ENCODE assay signal across 11 cellular contexts in the genomic region with DNA sequence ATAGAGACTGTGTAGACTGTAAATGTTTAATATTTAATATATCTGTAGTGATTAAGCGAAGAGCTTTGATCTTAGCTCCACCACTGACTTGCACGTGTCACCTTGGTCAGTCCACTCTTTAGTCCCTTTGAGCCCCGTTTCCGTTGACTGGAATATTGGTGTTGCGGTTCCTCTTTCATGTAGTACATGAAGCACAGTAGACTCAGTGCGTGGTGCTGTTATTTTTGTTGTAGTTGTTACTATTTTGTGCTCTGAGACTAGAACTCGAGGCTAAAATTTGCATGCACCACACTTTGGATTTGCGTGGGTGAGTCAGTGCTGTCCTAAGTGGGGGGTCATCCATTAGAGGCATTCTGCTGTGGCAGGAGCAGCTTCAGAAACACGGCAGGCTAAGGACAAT.
DNase-seq lines count a peak whose midpoint lies in the region; ATAC-seq and TF ChIP-seq lines count a peak whose summit lies in the region.
"Had no signal": no experiment of that assay in that cellular context is flagged by ENCODE, and none has a peak within 500 bp of the region (broad histone marks: within the 10 kb centered on the region; RNA-seq: fewer than 3 reads in every experiment).

No MANE protein-coding gene starts in this region.

- TF ChIP-seq POLR2A in GM18505 (IDR thresholded peaks at IDR 0.05; ENCODE audit: borderline replicate concordance, extremely low read depth, insufficient read depth, insufficient read length): peak; percentile 45

- peak; percentile 58 for ATAC-seq in GM18505 (IDR thresholded peaks at IDR 0.05; ENCODE audit: unreplicated experiment)
- peak; percentile 56 for ATAC-seq in GM21381 (IDR thresholded peaks at IDR 0.05; ENCODE audit: unreplicated experiment)
- ATAC-seq in HG03064 (IDR thresholded peaks at IDR 0.05; ENCODE audit: low read depth, unreplicated experiment): peak; percentile 43

- H3K27ac ChIP-seq in OCI-LY3 (ENCODE audit: low read length): no peak overlapping the region
- H3K27ac ChIP-seq: left ventricle myocardium inferior had no signal

- no peak overlapping the region for H3K4me3 ChIP-seq in OCI-LY3 (ENCODE audit: low read length)
- H3K4me3 ChIP-seq: left ventricle myocardium inferior had no signal

- H3K4me2 ChIP-seq in OCI-LY3 (ENCODE audit: low read length): peak overlapping the region; percentile 87

- no peaks in the 10 kb centered on the region for H3K27me3 ChIP-seq in OCI-LY3 (ENCODE audit: low read depth, low read length)

- H3K4me1 ChIP-seq in OCI-LY3 (ENCODE audit: low read length): peaks cover 73% of the 10 kb centered on the region

- DNase-seq in NK-92 treated with Interleukin-12 subunit alpha and Interleukin-12 subunit beta, amount 100 ng/mL, for 24 hours (lab: John Stamatoyannopoulos, UW): no peak
- DNase-seq in putamen (ENCODE audit: low spot score): no peak
- DNase-seq in stimulated activated naive CD4-positive, alpha-beta T cell (lab: John Stamatoyannopoulos, UW): no peak
- DNase-seq in SKM-1 treated with dmso at 0.1 percent for 144 hours (lab: John Stamatoyannopoulos, UW; ENCODE audit: unreplicated experiment): no peak
- DNase-seq: activated CD8-positive, alpha-beta memory T cell treated with anti-CD3 and anti-CD28 coated beads, Interleukin-2, amount 50 U/mL, for 4 hours; left ventricle myocardium inferior; NCI-H2227 treated with DMSO at 0.1 percent for 48 hours had no signal

- H3K79me2 ChIP-seq in OCI-LY3 (ENCODE audit: low read length): no peaks in the 10 kb centered on the region

- H4K20me1 ChIP-seq in OCI-LY3 (ENCODE audit: insufficient read depth, low read length): no peaks in the 10 kb centered on the region

- H2AFZ ChIP-seq in OCI-LY3 (ENCODE audit: low read depth, low read length): no peak overlapping the region

- no peak for TF ChIP-seq CTCF in OCI-LY3 (IDR thresholded peaks at IDR 0.05; ENCODE audit: low read depth, low read length)

- no peaks in the 10 kb centered on the region for H3K9me3 ChIP-seq in OCI-LY3 (ENCODE audit: insufficient read depth, low read length)
- H3K9me3 ChIP-seq: left ventricle myocardium inferior had no signal

- 0 out of 2 replicates have a peak overlapping the region, but pooled peaks have one; percentile 4 for H3K9ac ChIP-seq in OCI-LY3 (ENCODE audit: low read length)

- peaks cover 3% of the 10 kb centered on the region for H3K36me3 ChIP-seq in OCI-LY3 (replicated peaks; ENCODE audit: low read depth, low read length)
- H3K36me3 ChIP-seq: left ventricle myocardium inferior had no signal
